ENCODE assay signal across 25 cellular contexts in the genomic region with DNA sequence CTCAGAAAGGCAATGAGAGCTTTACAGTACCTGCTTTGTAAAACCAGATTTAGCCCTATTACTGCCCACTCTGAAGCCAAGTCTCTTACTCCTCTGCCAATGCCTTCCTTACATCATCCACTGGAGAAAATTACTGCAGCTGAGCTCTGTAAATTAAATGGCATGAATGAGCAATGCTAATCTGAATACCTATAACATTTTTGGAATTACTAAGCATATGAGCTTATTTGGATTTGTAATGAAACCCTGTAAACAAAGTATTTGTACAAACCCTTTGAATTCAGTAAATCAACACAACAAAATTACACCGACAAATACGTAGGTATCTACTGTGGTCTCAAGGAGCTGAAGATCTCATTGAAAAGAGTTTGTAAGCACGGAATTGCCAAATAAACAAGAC. TPM values are rescaled to one million over a fixed set of nuclear protein-coding genes. Genes with fewer than 3 reads are reported as not detected.
DNase-seq lines count a peak whose midpoint lies in the region; TF ChIP-seq lines count a peak whose summit lies in the region.
"Had no signal": no experiment of that assay in that cellular context is flagged by ENCODE, and none has a peak within 500 bp of the region (broad histone marks: within the 10 kb centered on the region; RNA-seq: fewer than 3 reads in every experiment).

No MANE protein-coding gene starts in this region.

- peaks cover 48% of the 10 kb centered on the region for H3K36me3 Mint-ChIP-seq in nephron progenitor cell (ENCODE audit: low read depth)

- H3K27ac Mint-ChIP-seq in nephron progenitor cell: peak overlapping the region; percentile 64
- H3K27ac Mint-ChIP-seq: activated naive CD8-positive, alpha-beta T cell; nephron; T-helper 2 cell treated with Interferon-gamma antibody and Interleukin-4, amounts not matched to agents 5 μg/mL and 100 μg/mL, for 36 hours had no signal

- POLR2A ChIA-PET in GM10248 (lab: Yijun Ruan, JAX): no interaction called here

- in situ Hi-C loops in astrocyte of the cerebellum (cut with HindIII; ENCODE audit: low sequenced_read_pairs): no loop called here

- peak; percentile 75 for DNase-seq in AG10803 (ENCODE audit: low read depth)
- peak; percentile 72 for DNase-seq in HCEC 1CT
- peak; percentile 32 for DNase-seq in astrocyte of the cerebellum (ENCODE audit: low read depth)
- no peak for DNase-seq in nephron progenitor cell
- no peak for DNase-seq in left ventricle myocardium inferior
- DNase-seq in epidermal melanocyte (ENCODE audit: insufficient read length, low spot score): no peak
- DNase-seq in NCI-H526 treated with DMSO at 0.1 percent for 48 hours (lab: John Stamatoyannopoulos, UW): no peak
- DNase-seq in GM10248 (ENCODE audit: extremely low spot score): no peak
- DNase-seq: activated CD4-positive, alpha-beta T cell treated with anti-CD3 and anti-CD28 coated beads, Interleukin-2, amount 50 U/mL, for 1 hour; AML-193; body of pancreas; NCI-H1092; NCI-H187; pancreas; right cardiac atrium; stimulated activated CD4-positive, alpha-beta T cell treated with anti-CD3 and anti-CD28 coated beads, Interleukin-4, amount 100 ng/mL, for 1 hour; stimulated activated naive CD4-positive, alpha-beta T cell; uterus; WERI-Rb-1 had no signal

- H3K9me3 ChIP-seq in left ventricle myocardium inferior (replicated peaks): peaks cover 9% of the 10 kb centered on the region
- H3K9me3 ChIP-seq: body of pancreas, pancreas, uterus had no signal

- H3K4me1 ChIP-seq in left ventricle myocardium inferior: peaks cover 28% of the 10 kb centered on the region
- H3K4me1 ChIP-seq: body of pancreas had no signal

- peaks cover 12% of the 10 kb centered on the region for H3K9me3 Mint-ChIP-seq in nephron progenitor cell

- intact Hi-C loops in left ventricle myocardium inferior (cut with micrococcal nuclease): loop anchor here (10.0 kb wide), 1 partner anchor 881 kb away; no protein-coding TSS in a partner anchor

- H3K4me3 ChIP-seq in AG10803 (ENCODE audit: low read length) (no peak overlapping the region), astrocyte of the cerebellum (ENCODE audit: low read depth, low read length) (no peak overlapping the region), left ventricle myocardium inferior (no peak overlapping the region)
- H3K4me3 ChIP-seq: body of pancreas, GM12878, hepatocyte, pancreas, uterus had no signal

- peaks cover 27% of the 10 kb centered on the region for H3K36me3 ChIP-seq in left ventricle myocardium inferior
- H3K36me3 ChIP-seq: pancreas, uterus, WERI-Rb-1 had no signal

- CTCF ChIA-PET in GM10248 (lab: Yijun Ruan, JAX): interaction anchor here (0.6 to 1.4 kb wide), 2 partner anchors 9 to 16 kb away, joined by 3 read pairs; no protein-coding TSS in a partner anchor

- H3K4me1 Mint-ChIP-seq in nephron progenitor cell: peaks cover 6% of the 10 kb centered on the region
- H3K4me1 Mint-ChIP-seq: nephron had no signal

- H3K27me3 ChIP-seq in left ventricle myocardium inferior (ENCODE audit: low read depth): no peaks in the 10 kb centered on the region
- H3K27me3 ChIP-seq: body of pancreas, hepatocyte, pancreas, uterus had no signal

- no peaks in the 10 kb centered on the region for H3K27me3 Mint-ChIP-seq in nephron progenitor cell (ENCODE audit: low read depth, poor library complexity)
- H3K27me3 Mint-ChIP-seq: activated naive CD8-positive, alpha-beta T cell had no signal

- no peak overlapping the region for H3K4me3 Mint-ChIP-seq in nephron progenitor cell
- H3K4me3 Mint-ChIP-seq: activated naive CD8-positive, alpha-beta T cell; nephron; T-helper 2 cell treated with Interferon-gamma antibody and Interleukin-4, amounts not matched to agents 5 μg/mL and 100 μg/mL, for 36 hours had no signal

- no peak overlapping the region for H3K27ac ChIP-seq in left ventricle myocardium inferior (replicated peaks)
- H3K27ac ChIP-seq: body of pancreas, hepatocyte, pancreas, RWPE1, uterus, WERI-Rb-1 had no signal

- TF ChIP-seq CTCF in AG10803 (conservative IDR thresholded peaks at IDR 0.05; ENCODE audit: low read length): no peak
- no peak for TF ChIP-seq CTCF in astrocyte of the cerebellum (IDR thresholded peaks at IDR 0.05; ENCODE audit: low read depth, low read length, missing control alignments)
- no peak for TF ChIP-seq CTCF in nephron progenitor cell (IDR thresholded peaks at IDR 0.05)
- TF ChIP-seq CTCF in left ventricle myocardium inferior (IDR thresholded peaks at IDR 0.05; ENCODE audit: borderline replicate concordance): no peak
- TF ChIP-seq CTCF in GM10248 (IDR thresholded peaks at IDR 0.05; ENCODE audit: control extremely low read depth, extremely low read depth, low read depth, missing control alignments): no peak

RNA-seq across cellular contexts. Expression of a gene that starts 12.1 kb away (rescaled TPM):
- total RNA-seq in left ventricle myocardium inferior: 81.1 TPM

Comparison
In these comparisons a context has a peak if more than half of its experiments do, and no peak if none do; other contexts are left out.
1. DNase-seq: peak in AG10803 (single experiment), HCEC 1CT (single experiment) and astrocyte of the cerebellum (single experiment); none in nephron progenitor cell (single experiment), left ventricle myocardium inferior (single experiment), epidermal melanocyte (single experiment), NCI-H526 treated with DMSO at 0.1 percent for 48 hours (single experiment) and GM10248 (single experiment).